In genomic region chr11:107970049-107970448, GRCh38 we compare ENCODE assay signal across 33 cellular contexts. TPM values are rescaled to one million over a fixed set of nuclear protein-coding genes. Genes with fewer than 3 reads are reported as not detected.
"Had no signal": no experiment of that assay in that cellular context is flagged by ENCODE, and none has a peak within 500 bp of the region (broad histone marks: within the 10 kb centered on the region; RNA-seq: fewer than 3 reads in every experiment).

No MANE protein-coding gene starts in this region.

- H3K27me3 Mint-ChIP-seq: activated naive CD4-positive, alpha-beta T cell treated with anti-CD3 and anti-CD28 coated beads, Interleukin-2, amount 10 ng/mL, durations not matched to agents 7 days and 5 days; brain had no signal

- H3K27ac Mint-ChIP-seq: activated CD4-positive, alpha-beta memory T cell treated with anti-CD3 and anti-CD28 coated beads, Interleukin-2, amount 10 ng/mL, durations not matched to agents 7 days and 5 days; activated CD4-positive, alpha-beta T cell treated with anti-CD3 and anti-CD28 coated beads, Interleukin-2, amount 10 ng/mL, durations not matched to agents 7 days and 5 days; activated naive CD4-positive, alpha-beta T cell treated with anti-CD3 and anti-CD28 coated beads, Interleukin-2, amount 10 ng/mL, durations not matched to agents 7 days and 5 days; activated naive CD4-positive, alpha-beta T cell treated with anti-CD3 and anti-CD28 coated beads, Interleukin-2, amount 50 U/mL, for 72 hours; activated naive CD8-positive, alpha-beta T cell treated with anti-CD3 and anti-CD28 coated beads, Interleukin-2, amount 10 ng/mL, durations not matched to agents 7 days and 5 days; activated T-cell treated with anti-CD3 and anti-CD28 coated beads, Interleukin-2, amount 50 U/mL, for 24 hours; activated T-cell treated with anti-CD3 and anti-CD28 coated beads, Interleukin-2, amount 50 U/mL, for 72 hours; brain had no signal

- H3K36me3 ChIP-seq: ascending aorta, breast epithelium, cardiac muscle cell, colonic mucosa, esophagus squamous epithelium, gastroesophageal sphincter, heart right ventricle had no signal

- DNase-seq: activated CD4-positive, alpha-beta memory T cell treated with anti-CD3 and anti-CD28 coated beads, Interleukin-2, amount 10 ng/mL, durations not matched to agents 7 days and 5 days; activated CD4-positive, alpha-beta T cell treated with anti-CD3 and anti-CD28 coated beads for 1 hour; activated CD4-positive, alpha-beta T cell treated with anti-CD3 and anti-CD28 coated beads for 4 hours; activated CD4-positive, alpha-beta T cell treated with anti-CD3 and anti-CD28 coated beads, Interleukin-2, amount 10 ng/mL, durations not matched to agents 7 days and 5 days; activated CD4-positive, alpha-beta T cell treated with anti-CD3 and anti-CD28 coated beads, Interleukin-2, amount 50 U/mL, for 4 hours; activated CD8-positive, alpha-beta memory T cell treated with anti-CD3 and anti-CD28 coated beads, Interleukin-2, amount 50 U/mL, for 48 hours; activated gamma-delta T cell; activated naive CD4-positive, alpha-beta T cell; activated naive CD4-positive, alpha-beta T cell treated with anti-CD3 and anti-CD28 coated beads, Interleukin-2, amount 10 ng/mL, durations not matched to agents 7 days and 5 days; activated naive CD8-positive, alpha-beta T cell treated with anti-CD3 and anti-CD28 coated beads, Interleukin-2, amount 10 ng/mL, durations not matched to agents 7 days and 5 days; activated T-cell treated with anti-CD3 and anti-CD28 coated beads for 4 hours; activated T-cell treated with anti-CD3 and anti-CD28 coated beads, Interleukin-2, amount 50 U/mL, for 24 hours; activated T-cell treated with anti-CD3 and anti-CD28 coated beads, Interleukin-2, amount 50 U/mL, for 72 hours; central memory CD4-positive, alpha-beta T cell; cerebellar nuclear complex; colonic mucosa; effector CD8-positive, alpha-beta T cell; esophagus squamous epithelium; foreskin melanocyte; heart right ventricle; T-helper 2 cell had no signal

- H3K36me3 Mint-ChIP-seq: activated naive CD4-positive, alpha-beta T cell treated with anti-CD3 and anti-CD28 coated beads, Interleukin-2, amount 10 ng/mL, durations not matched to agents 7 days and 5 days; activated naive CD4-positive, alpha-beta T cell treated with anti-CD3 and anti-CD28 coated beads, Interleukin-2, amount 50 U/mL, for 72 hours; activated naive CD8-positive, alpha-beta T cell treated with anti-CD3 and anti-CD28 coated beads, Interleukin-2, amount 10 ng/mL, durations not matched to agents 7 days and 5 days had no signal

- H3K4me1 Mint-ChIP-seq: activated CD4-positive, alpha-beta memory T cell treated with anti-CD3 and anti-CD28 coated beads, Interleukin-2, amount 10 ng/mL, durations not matched to agents 7 days and 5 days; activated CD4-positive, alpha-beta T cell treated with anti-CD3 and anti-CD28 coated beads, Interleukin-2, amount 10 ng/mL, durations not matched to agents 7 days and 5 days; activated naive CD4-positive, alpha-beta T cell treated with anti-CD3 and anti-CD28 coated beads, Interleukin-2, amount 10 ng/mL, durations not matched to agents 7 days and 5 days; activated naive CD8-positive, alpha-beta T cell treated with anti-CD3 and anti-CD28 coated beads, Interleukin-2, amount 10 ng/mL, durations not matched to agents 7 days and 5 days; brain had no signal

- H3K4me3 ChIP-seq: ascending aorta, breast epithelium, cardiac muscle cell, colonic mucosa, esophagus squamous epithelium, gastroesophageal sphincter, heart right ventricle had no signal

- ATAC-seq: activated naive CD4-positive, alpha-beta T cell treated with anti-CD3 and anti-CD28 coated beads, Interleukin-2, amount 50 U/mL, for 72 hours; activated T-cell treated with anti-CD3 and anti-CD28 coated beads, Interleukin-2, amount 50 U/mL, for 72 hours; gastroesophageal sphincter; heart right ventricle had no signal

- H3K4me1 ChIP-seq: ascending aorta, breast epithelium, colonic mucosa, esophagus squamous epithelium, gastroesophageal sphincter, heart right ventricle had no signal

- H3K4me3 Mint-ChIP-seq: activated CD4-positive, alpha-beta memory T cell treated with anti-CD3 and anti-CD28 coated beads, Interleukin-2, amount 10 ng/mL, durations not matched to agents 7 days and 5 days; activated CD4-positive, alpha-beta T cell treated with anti-CD3 and anti-CD28 coated beads, Interleukin-2, amount 10 ng/mL, durations not matched to agents 7 days and 5 days; activated naive CD4-positive, alpha-beta T cell treated with anti-CD3 and anti-CD28 coated beads, Interleukin-2, amount 10 ng/mL, durations not matched to agents 7 days and 5 days; activated naive CD8-positive, alpha-beta T cell treated with anti-CD3 and anti-CD28 coated beads, Interleukin-2, amount 10 ng/mL, durations not matched to agents 7 days and 5 days; activated T-cell treated with anti-CD3 and anti-CD28 coated beads, Interleukin-2, amount 50 U/mL, for 24 hours; activated T-cell treated with anti-CD3 and anti-CD28 coated beads, Interleukin-2, amount 50 U/mL, for 72 hours; brain had no signal

- H3K9me3 Mint-ChIP-seq: activated CD4-positive, alpha-beta memory T cell treated with anti-CD3 and anti-CD28 coated beads, Interleukin-2, amount 10 ng/mL, durations not matched to agents 7 days and 5 days; activated CD4-positive, alpha-beta T cell treated with anti-CD3 and anti-CD28 coated beads, Interleukin-2, amount 10 ng/mL, durations not matched to agents 7 days and 5 days; activated naive CD4-positive, alpha-beta T cell treated with anti-CD3 and anti-CD28 coated beads, Interleukin-2, amount 10 ng/mL, durations not matched to agents 7 days and 5 days; activated naive CD4-positive, alpha-beta T cell treated with anti-CD3 and anti-CD28 coated beads, Interleukin-2, amount 50 U/mL, for 72 hours; activated T-cell treated with anti-CD3 and anti-CD28 coated beads, Interleukin-2, amount 50 U/mL, for 24 hours had no signal

- H3K27me3 ChIP-seq: ascending aorta, breast epithelium, cardiac muscle cell, colonic mucosa, esophagus squamous epithelium had no signal

- H3K27ac ChIP-seq: ascending aorta, breast epithelium, cardiac muscle cell, colonic mucosa, epithelial cell of prostate, esophagus squamous epithelium, gastroesophageal sphincter, heart right ventricle had no signal

RNA-seq across cellular contexts. Expression of gene RAB39A, which starts 41.8 kb away (rescaled TPM):
- total RNA-seq: ascending aorta, dermis microvascular lymphatic vessel endothelial cell, endothelial cell of umbilical vein, fibroblast of lung, fibroblast of villous mesenchyme, glomerular endothelial cell had no signal
- polyA plus RNA-seq: cardiac muscle cell, endothelial cell of umbilical vein, fibroblast of lung had no signal
